23 cellular contexts compared by ENCODE assay signal in the genomic region with DNA sequence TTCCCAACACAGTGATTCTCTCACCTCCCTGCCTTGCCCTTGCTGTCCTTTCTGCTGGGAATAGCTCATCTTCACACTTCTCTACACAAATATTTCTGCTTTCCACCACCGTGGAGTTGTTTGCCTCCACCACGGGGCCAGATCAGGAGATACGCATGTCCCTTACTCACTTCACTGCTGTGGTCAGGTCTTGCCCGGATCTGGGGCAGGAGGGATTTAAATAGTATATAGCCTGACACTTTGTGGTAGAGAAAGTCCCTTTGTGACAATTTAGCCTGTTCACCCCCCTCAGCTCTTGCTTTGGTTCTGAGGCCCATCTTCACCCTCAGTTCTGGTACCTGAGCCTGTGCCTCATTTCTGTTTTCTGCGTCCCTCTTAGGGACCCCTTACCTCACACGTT.
A peak's percentile ranks its signal among the peaks of the same experiment; 100 is the strongest.
DNase-seq lines count a peak whose midpoint lies in the region; ATAC-seq, FAIRE-seq and TF ChIP-seq lines count a peak whose summit lies in the region.
"Had no signal": no experiment of that assay in that cellular context is flagged by ENCODE, and none has a peak within 500 bp of the region (broad histone marks: within the 10 kb centered on the region; RNA-seq: fewer than 3 reads in every experiment).

No MANE protein-coding gene starts in this region.

- H3K79me2 ChIP-seq in K562 (ENCODE audit: control insufficient read depth, insufficient read depth, low read length) (no peaks in the 10 kb centered on the region), GM23248 (ENCODE audit: insufficient read depth) (no peaks in the 10 kb centered on the region)

- H3K36me3 ChIP-seq in K562 (ENCODE audit: control insufficient read depth, insufficient read depth, low read length) (no peaks in the 10 kb centered on the region), GM23248 (ENCODE audit: low read depth) (no peaks in the 10 kb centered on the region)
- H3K36me3 ChIP-seq: heart left ventricle, tibial nerve had no signal

- H3K9me3 ChIP-seq in K562 (replicated peaks; ENCODE audit: control insufficient read depth, insufficient read depth, low read depth, low read length) (no peaks in the 10 kb centered on the region), GM23248 (ENCODE audit: low read depth) (no peaks in the 10 kb centered on the region)
- H3K9me3 ChIP-seq: Caco-2, heart left ventricle, tibial nerve had no signal

- no peak for DNase-seq in K562 (ENCODE audit: extremely low read depth in 1 of 4, low spot score in 3 of 4)
- DNase-seq in Calu3 = no peak
- no peak for DNase-seq in activated naive CD4-positive, alpha-beta T cell treated with anti-CD3 and anti-CD28 coated beads for 36 hours
- no peak for DNase-seq in stimulated activated CD8-positive, alpha-beta memory T cell treated with anti-CD3 and anti-CD28 coated beads, Interleukin-4, amount 100 ng/mL, for 48 hours
- no peak for DNase-seq in GM23248
- DNase-seq: activated CD8-positive, alpha-beta memory T cell treated with anti-CD3 and anti-CD28 coated beads for 24 hours; AML-193; Caco-2; effector CD4-positive, alpha-beta T cell; heart left ventricle; HFFc6; mammary epithelial cell; naive thymus-derived CD4-positive, alpha-beta T cell; NCI-H1092 treated with DMSO at 0.1 percent for 48 hours; NCI-H226; NK-92 treated with Interleukin-12 subunit alpha and Interleukin-12 subunit beta, amount 100 ng/mL, for 24 hours; stimulated activated naive B cell treated with anti-CD40 and anti-IgM and Interleukin-4, amounts not matched to agents 10 μg/mL and 1 μg/mL and 100 μg/mL, for 72 hours had no signal

- no peak for TF ChIP-seq RAD21 in K562 (CRISPR knock-in tag; conservative IDR thresholded peaks at IDR 0.05 in 1 of 2, IDR thresholded peaks at IDR 0.05 in 1 of 2)

- H3K4me3 Mint-ChIP-seq in Calu3 (ENCODE audit: low read depth, unreplicated experiment) = no peak overlapping the region
- H3K4me3 Mint-ChIP-seq in activated naive CD4-positive, alpha-beta T cell treated with anti-CD3 and anti-CD28 coated beads for 36 hours = no peak overlapping the region
- H3K4me3 Mint-ChIP-seq: HFFc6; naive thymus-derived CD4-positive, alpha-beta T cell; stimulated activated naive B cell treated with anti-CD40 and anti-IgM and Interleukin-4, amounts not matched to agents 10 μg/mL and 1 μg/mL and 100 μg/mL, for 72 hours had no signal

- no peaks in the 10 kb centered on the region for H3K9me3 Mint-ChIP-seq in Calu3 (ENCODE audit: low read depth, unreplicated experiment)
- no peaks in the 10 kb centered on the region for H3K9me3 Mint-ChIP-seq in activated naive CD4-positive, alpha-beta T cell treated with anti-CD3 and anti-CD28 coated beads for 36 hours
- H3K9me3 Mint-ChIP-seq: HFFc6; naive thymus-derived CD4-positive, alpha-beta T cell; stimulated activated naive B cell treated with anti-CD40 and anti-IgM and Interleukin-4, amounts not matched to agents 10 μg/mL and 1 μg/mL and 100 μg/mL, for 72 hours had no signal

- H3K27me3 ChIP-seq in K562 (ENCODE audit: control insufficient read depth in 2 of 2, insufficient read depth in 2 of 2, low read length in 2 of 2) (peaks cover 6 to 14% of the 10 kb centered on the region in 2 experiments; a peak in 4 of 5 replicates), GM23248 (replicated peaks; ENCODE audit: insufficient read depth) (no peaks in the 10 kb centered on the region)
- H3K27me3 ChIP-seq: heart left ventricle, tibial nerve had no signal

- no peak for TF ChIP-seq EP300 in K562 (IDR thresholded peaks at IDR 0.05; ENCODE audit: low read length)

- no peak overlapping the region for H3K27ac ChIP-seq in K562 (ENCODE audit: extremely low read depth, low read depth, low read length)
- H3K27ac ChIP-seq in GM23248 = no peak overlapping the region
- H3K27ac ChIP-seq: tibial nerve had no signal

- CTCF ChIA-PET in K562 (lab: Yijun Ruan, JAX; ENCODE audit: low intra/inter-chr PET ratio) (no interaction called here), Calu3 (lab: Charles Lee) (no interaction called here)
- CTCF ChIA-PET in activated naive CD4-positive, alpha-beta T cell treated with anti-CD3 and anti-CD28 coated beads for 36 hours (lab: Charles Lee) = no interaction called here

- intact Hi-C loops in K562 (cut with micrococcal nuclease) = no loop called here
- intact Hi-C loops in Calu3 (cut with micrococcal nuclease; ENCODE audit: unreplicated experiment) = no loop called here
- intact Hi-C loops in activated naive CD4-positive, alpha-beta T cell treated with anti-CD3 and anti-CD28 coated beads for 36 hours (cut with micrococcal nuclease) = no loop called here

- H3K4me1 ChIP-seq in K562 (replicated peaks in 1 of 2; ENCODE audit: control insufficient read depth in 2 of 2, insufficient read depth in 2 of 2, low read length in 2 of 2) = no peaks in the 10 kb centered on the region
- H3K4me1 ChIP-seq in GM23248 (ENCODE audit: insufficient read depth) = peaks cover 10% of the 10 kb centered on the region; the same call in 1 of the 2 replicates

- WGBS in K562 (ENCODE audit: insufficient coverage, low coverage, missing lambda C conversion rate) = 3% methylated on average over 6 of the region's 6 CpGs
- WGBS in GM23248 (ENCODE audit: low coverage in 1 of 2, low lambda C conversion rate in 2 of 2, missing lambda C conversion rate in 2 of 2), 2 experiments = 95% methylated on average over 6 of the region's 6 CpGs

- no peaks in the 10 kb centered on the region; the same call in 1 of the 2 replicates for H3F3A ChIP-seq in GM23248 (ENCODE audit: insufficient read depth)

- H3K9me1 ChIP-seq in K562 (ENCODE audit: control insufficient read depth, insufficient read depth, low read length) = no peaks in the 10 kb centered on the region

- ATAC-seq in GM18520 (IDR thresholded peaks at IDR 0.05; ENCODE audit: unreplicated experiment) (peak; percentile 61), GM21367 (IDR thresholded peaks at IDR 0.05; ENCODE audit: unreplicated experiment) (peak; percentile 47), HG02885 (IDR thresholded peaks at IDR 0.05; ENCODE audit: poor library complexity, unreplicated experiment) (peak; percentile 48), K562 (no peak)
- ATAC-seq: heart left ventricle; naive thymus-derived CD4-positive, alpha-beta T cell; stimulated activated naive B cell treated with anti-CD40 and anti-IgM and Interleukin-4, amounts not matched to agents 10 μg/mL and 1 μg/mL and 100 μg/mL, for 72 hours had no signal

- POLR2A ChIA-PET in K562 (lab: Yijun Ruan, JAX) = no interaction called here

- no peaks in the 10 kb centered on the region for H3K36me3 Mint-ChIP-seq in Calu3 (ENCODE audit: insufficient read depth, unreplicated experiment)
- H3K36me3 Mint-ChIP-seq in activated naive CD4-positive, alpha-beta T cell treated with anti-CD3 and anti-CD28 coated beads for 36 hours (ENCODE audit: low read depth) = no peaks in the 10 kb centered on the region
- H3K36me3 Mint-ChIP-seq: stimulated activated naive B cell treated with anti-CD40 and anti-IgM and Interleukin-4, amounts not matched to agents 10 μg/mL and 1 μg/mL and 100 μg/mL, for 72 hours had no signal

- H3K9ac ChIP-seq in K562 (ENCODE audit: insufficient read depth in 1 of 2, low read depth in 2 of 2, low read length in 2 of 2) = no peak overlapping the region
- H3K9ac ChIP-seq in GM23248 = no peak overlapping the region

- in situ Hi-C loops in K562 (cut with MboI) (no loop called here), GM23248 (cut with MboI) (loop anchor here (25.0 kb wide), 2 partner anchors 592 to 792 kb away; a partner anchor contains a TSS)

- TF ChIP-seq CTCF in K562 (IDR thresholded peaks at IDR 0.05 in 2 of 3, conservative IDR thresholded peaks at IDR 0.05 in 1 of 3; ENCODE audit: insufficient read depth in 2 of 3, low read depth in 1 of 3, low read length in 3 of 3) (no peak), Calu3 (IDR thresholded peaks at IDR 0.05; ENCODE audit: unreplicated experiment) (no peak)

- no peak for FAIRE-seq in K562 (lab: Jason Lieb, UNC)
- FAIRE-seq: islet of Langerhans had no signal

- no peaks in the 10 kb centered on the region for H3K27me3 Mint-ChIP-seq in Calu3 (ENCODE audit: unreplicated experiment)
- H3K27me3 Mint-ChIP-seq in activated naive CD4-positive, alpha-beta T cell treated with anti-CD3 and anti-CD28 coated beads for 36 hours (ENCODE audit: low read depth) = peaks cover 3% of the 10 kb centered on the region
- H3K27me3 Mint-ChIP-seq: stimulated activated naive B cell treated with anti-CD40 and anti-IgM and Interleukin-4, amounts not matched to agents 10 μg/mL and 1 μg/mL and 100 μg/mL, for 72 hours had no signal

- H3K4me1 Mint-ChIP-seq in Calu3 (ENCODE audit: low read depth, unreplicated experiment) = no peaks in the 10 kb centered on the region
- peaks cover 6% of the 10 kb centered on the region for H3K4me1 Mint-ChIP-seq in activated naive CD4-positive, alpha-beta T cell treated with anti-CD3 and anti-CD28 coated beads for 36 hours (ENCODE audit: low read depth)
- H3K4me1 Mint-ChIP-seq: stimulated activated naive B cell treated with anti-CD40 and anti-IgM and Interleukin-4, amounts not matched to agents 10 μg/mL and 1 μg/mL and 100 μg/mL, for 72 hours had no signal

- no peaks in the 10 kb centered on the region for H3K9me2 ChIP-seq in GM23248 (ENCODE audit: insufficient read depth)

- TF ChIP-seq POLR2A in K562 (conservative IDR thresholded peaks at IDR 0.05) = no peak

- H3K4me2 ChIP-seq in K562 (ENCODE audit: insufficient read depth, low read length) = no peak overlapping the region
- H3K4me2 ChIP-seq in GM23248 (ENCODE audit: unreplicated experiment) = no peak overlapping the region

- no peak overlapping the region for H3K27ac Mint-ChIP-seq in Calu3 (ENCODE audit: unreplicated experiment)
- H3K27ac Mint-ChIP-seq in activated naive CD4-positive, alpha-beta T cell treated with anti-CD3 and anti-CD28 coated beads for 36 hours = no peak overlapping the region
- H3K27ac Mint-ChIP-seq: HFFc6; naive thymus-derived CD4-positive, alpha-beta T cell; progenitor cell of endocrine pancreas; stimulated activated naive B cell treated with anti-CD40 and anti-IgM and Interleukin-4, amounts not matched to agents 10 μg/mL and 1 μg/mL and 100 μg/mL, for 72 hours had no signal

- H2AFZ ChIP-seq in K562 (ENCODE audit: low read depth, low read length) (no peak overlapping the region), GM23248 (no peak overlapping the region)

- no peaks in the 10 kb centered on the region for H4K20me1 ChIP-seq in K562 (replicated peaks; ENCODE audit: control insufficient read depth, insufficient read depth, low read length)
- no peaks in the 10 kb centered on the region for H4K20me1 ChIP-seq in GM23248 (ENCODE audit: insufficient read depth)

- BruUV-seq in K562 (replicated peaks; lab: Mats Ljungman, UMichigan) (no TSS peak), Calu3 (replicated peaks; lab: Mats Ljungman, UMichigan) (no TSS peak)

- H3K4me3 ChIP-seq in K562 = no peak overlapping the region
- H3K4me3 ChIP-seq in GM23248 = no peak overlapping the region
- H3K4me3 ChIP-seq: heart left ventricle, tibial nerve had no signal

TF ChIP-seq in K562, 482 proteins besides CTCF, POLR2A, EP300 and RAD21 (continues in another document):
- TF ChIP-seq BRF1 (IDR thresholded peaks at IDR 0.05; ENCODE audit: borderline replicate concordance, extremely low read depth, insufficient read length) = no peak
- TF ChIP-seq NRF1 (conservative IDR thresholded peaks at IDR 0.05 in 1 of 2, IDR thresholded peaks at IDR 0.05 in 1 of 2) = peak in 1 of 2 experiments; percentile 53; a peak in 2 of 4 replicates
- TF ChIP-seq L3MBTL2 (IDR thresholded peaks at IDR 0.05) = peak; percentile 45; the same call in 1 of the 2 replicates
- TF ChIP-seq POLR3A (IDR thresholded peaks at IDR 0.05; ENCODE audit: borderline replicate concordance, extremely low read depth, insufficient read depth, insufficient read length) = no peak
